11 cellular contexts compared by ENCODE assay signal in the genomic region with DNA sequence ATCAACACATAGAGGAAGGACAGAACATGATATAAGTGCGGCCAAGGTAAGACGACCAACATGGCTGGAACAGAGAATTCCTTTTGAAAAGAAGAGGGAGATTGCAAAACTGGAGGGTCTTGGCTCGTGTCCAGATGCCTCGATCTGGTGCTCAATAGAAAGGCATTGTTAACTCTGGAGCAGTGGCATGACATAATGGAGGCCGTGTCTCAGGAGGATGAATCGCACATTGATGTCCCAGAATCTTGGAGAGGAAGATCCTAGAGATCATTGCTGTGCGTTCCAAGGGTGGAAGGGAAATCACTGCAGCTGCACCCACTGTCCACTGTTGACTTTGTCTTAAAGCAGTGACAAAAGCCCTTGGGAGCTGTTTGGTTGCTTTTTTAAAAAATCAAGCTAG. TPM values are rescaled to one million over a fixed set of nuclear protein-coding genes. Genes with fewer than 3 reads are reported as not detected.
A peak's percentile ranks its signal among the peaks of the same experiment; 100 is the strongest.
DNase-seq lines count a peak whose midpoint lies in the region; ATAC-seq and TF ChIP-seq lines count a peak whose summit lies in the region.
"Had no signal": no experiment of that assay in that cellular context is flagged by ENCODE, and none has a peak within 500 bp of the region (broad histone marks: within the 10 kb centered on the region; RNA-seq: fewer than 3 reads in every experiment).

No MANE protein-coding gene starts in this region.

- peak overlapping the region; percentile 7; the same call in 1 of the 2 replicates for H3K4me3 Mint-ChIP-seq in HFFc6

- no peak overlapping the region for H3K27ac ChIP-seq in heart right ventricle
- H3K27ac ChIP-seq in left lung: no peak overlapping the region
- H3K27ac ChIP-seq: BLaER1 treated with 17β-estradiol and CSF1 and Interleukin-3, amounts not matched to agents 10 nM and 100 nM; vagina had no signal

- 51 to 69% methylated on average over 7 of the region's 7 CpGs for WGBS in heart right ventricle, 2 donors

- peaks cover 91% of the 10 kb centered on the region for H3K4me1 Mint-ChIP-seq in HFFc6 (ENCODE audit: low read depth)

- peaks cover 19% of the 10 kb centered on the region for H3K27me3 Mint-ChIP-seq in HFFc6 (ENCODE audit: insufficient read depth)

- H3K36me3 ChIP-seq in heart right ventricle (peaks cover 0 to 14% (median 0%) of the 10 kb centered on the region in 9 donors), left lung (no peaks in the 10 kb centered on the region)
- H3K36me3 ChIP-seq: BLaER1 treated with 17β-estradiol and CSF1 and Interleukin-3, amounts not matched to agents 10 nM and 100 nM; vagina had no signal

- peak in 4 of 8 donors; percentile 16 to 63 (median 36) for ATAC-seq in heart right ventricle
- ATAC-seq in sciatic nerve: peak; percentile 87
- ATAC-seq in left lung: no peak

- DNase-seq in HFFc6 (no peak), astrocyte of the hippocampus (ENCODE audit: low read depth, low spot score) (peak; percentile 23), heart right ventricle (peak; percentile 26 to 39), sciatic nerve (ENCODE audit: low spot score) (peak; percentile 84), NCI-H1694 (lab: John Stamatoyannopoulos, UW) (no peak), NCI-H2171 (lab: John Stamatoyannopoulos, UW) (no peak), left lung (no peak), NCI-H128 (lab: John Stamatoyannopoulos, UW; ENCODE audit: unreplicated experiment) (no peak)
- DNase-seq: stimulated activated CD8-positive, alpha-beta memory T cell treated with anti-CD3 and anti-CD28 coated beads, Interleukin-4, amount 100 ng/mL, for 48 hours had no signal

- H3K4me3 ChIP-seq in heart right ventricle (no peak overlapping the region), left lung (no peak overlapping the region)
- H3K4me3 ChIP-seq: BLaER1 treated with 17β-estradiol and CSF1 and Interleukin-3, amounts not matched to agents 10 nM and 100 nM; vagina had no signal

- H3K9me3 Mint-ChIP-seq in HFFc6: no peaks in the 10 kb centered on the region

- H3K4me1 ChIP-seq in heart right ventricle: peaks cover 0 to 48% (median 32%) of the 10 kb centered on the region in 9 donors
- peaks cover 0 to 4% of the 10 kb centered on the region in 2 donors for H3K4me1 ChIP-seq in left lung

- H3K36me3 Mint-ChIP-seq in HFFc6 (ENCODE audit: low read depth): peaks cover 85% of the 10 kb centered on the region

- peak overlapping the region; percentile 67; the same call in 1 of the 2 replicates for H3K27ac Mint-ChIP-seq in HFFc6

- H3K9me3 ChIP-seq in heart right ventricle (no peaks in the 10 kb centered on the region), left lung (no peaks in the 10 kb centered on the region)
- H3K9me3 ChIP-seq: BLaER1 treated with 17β-estradiol and CSF1 and Interleukin-3, amounts not matched to agents 10 nM and 100 nM; vagina had no signal

- intact Hi-C loops in heart right ventricle (cut with DNase I): no loop called here
- intact Hi-C loops in sciatic nerve (cut with DNase I): no loop called here
- intact Hi-C loops in left lung (cut with DNase I): no loop called here

- no peaks in the 10 kb centered on the region for H3K27me3 ChIP-seq in heart right ventricle
- H3K27me3 ChIP-seq in left lung: no peaks in the 10 kb centered on the region
- H3K27me3 ChIP-seq: BLaER1 treated with 17β-estradiol and CSF1 and Interleukin-3, amounts not matched to agents 10 nM and 100 nM; vagina had no signal

- TF ChIP-seq CTCF in HFFc6 (IDR thresholded peaks at IDR 0.05) (no peak), heart right ventricle (IDR thresholded peaks at IDR 0.05) (no peak), left lung (IDR thresholded peaks at IDR 0.05) (no peak)

RNA-seq across cellular contexts. Expression of gene GRAMD2B, which starts 30.9 kb away (rescaled TPM):
- total RNA-seq in HFFc6 (2021; fragmentation: NEBNext Ultra II Directional; extraction: Animal tissue kit (Norgen Biotek cat#: 25700)): 100 to 1,000 TPM in 2 of 6 experiments, 10 to 100 TPM in 4; 69.2 to 154 (median 80.5) TPM
- 10 to 100 TPM; 29.1 to 47.3 (median 35.3) TPM for total RNA-seq in heart right ventricle
- 10 to 100 TPM; 10.7 to 13.3 TPM for polyA plus RNA-seq in heart right ventricle
- total RNA-seq in sciatic nerve: 42.3 TPM
- 10 to 100 TPM; 18.1 to 19.2 TPM for total RNA-seq in left lung

Comparison
In these comparisons a context has a peak if more than half of its experiments do, and no peak if none do; other contexts are left out.
1. DNase-seq: peak in astrocyte of the hippocampus (single experiment), heart right ventricle (2 of 2) and sciatic nerve (single experiment); none in HFFc6 (single experiment), NCI-H1694 (single experiment), NCI-H2171 (single experiment), left lung (0 of 2) and NCI-H128 (single experiment).